ENCODE assay signal across 8 cellular contexts in the genomic region with DNA sequence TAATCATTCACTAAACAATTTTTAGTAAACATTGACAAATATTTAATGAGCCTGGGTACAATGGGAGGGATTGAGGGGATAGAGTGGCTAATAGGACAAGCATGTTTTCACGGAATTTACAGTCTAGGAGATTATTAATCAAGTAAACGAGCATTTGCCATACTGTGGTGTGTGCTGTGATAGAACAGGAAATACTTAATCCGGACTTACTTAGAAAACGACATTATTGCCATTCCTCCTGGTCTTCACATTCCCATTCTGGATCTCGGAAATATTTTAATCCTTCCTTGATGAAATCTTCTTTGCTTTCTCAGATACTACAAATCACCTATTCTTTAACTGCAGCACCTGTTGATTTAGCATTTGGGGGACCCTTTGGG. TPM values are rescaled to one million over a fixed set of nuclear protein-coding genes. Genes with fewer than 3 reads are reported as not detected.
DNase-seq lines count a peak whose midpoint lies in the region; ATAC-seq and TF ChIP-seq lines count a peak whose summit lies in the region.

No MANE protein-coding gene starts in this region.

- CTCF ChIA-PET in activated CD8-positive, alpha-beta T cell treated with anti-CD3 and anti-CD28 coated beads for 36 hours (lab: Charles Lee), result interaction anchor here (0.9 to 3.2 kb wide), 11 partner anchors 9 to 198 kb away, joined by 3 to 17 read pairs (median 6); partner anchors contain the start of genes BCS1L and ZNF142

- peak overlapping the region; percentile 77 for H3K27ac Mint-ChIP-seq in activated CD8-positive, alpha-beta T cell treated with anti-CD3 and anti-CD28 coated beads for 36 hours

- no peaks in the 10 kb centered on the region for H3K27me3 ChIP-seq in subcutaneous abdominal adipose tissue (ENCODE audit: control insufficient read depth in 5 of 5, insufficient read depth in 4 of 5, low read length in 5 of 5)

- H3K4me3 ChIP-seq in iPS-18c (ENCODE audit: insufficient read depth, low read depth, low read length) (peak overlapping the region; percentile 93), subcutaneous abdominal adipose tissue (ENCODE audit: low read depth in 1 of 5, low read length in 5 of 5) (peak overlapping the region; percentile 80 to 90 (median 84))

- intact Hi-C loops in activated CD8-positive, alpha-beta T cell treated with anti-CD3 and anti-CD28 coated beads for 36 hours (cut with micrococcal nuclease), result loop anchor here (1.0 kb wide), 1 partner anchor 136 kb away; no protein-coding TSS in a partner anchor

- H3K9me3 ChIP-seq in iPS-18c (ENCODE audit: control insufficient read depth, insufficient read depth, low read length) (no peaks in the 10 kb centered on the region), subcutaneous abdominal adipose tissue (ENCODE audit: control insufficient read depth in 5 of 5, low read length in 5 of 5) (no peaks in the 10 kb centered on the region)

- peaks cover 14% of the 10 kb centered on the region for H3K4me1 Mint-ChIP-seq in activated T-cell treated with anti-CD3 and anti-CD28 coated beads, Interleukin-2, amount 50 U/mL, for 4 hours (ENCODE audit: low read depth)
- peaks cover 17% of the 10 kb centered on the region for H3K4me1 Mint-ChIP-seq in activated CD8-positive, alpha-beta T cell treated with anti-CD3 and anti-CD28 coated beads for 36 hours (ENCODE audit: low read depth)

- ATAC-seq in activated T-cell treated with anti-CD3 and anti-CD28 coated beads, Interleukin-2, amount 50 U/mL, for 4 hours, result no peak
- no peak for ATAC-seq in activated CD8-positive, alpha-beta T cell treated with anti-CD3 and anti-CD28 coated beads for 36 hours
- no peak for ATAC-seq in GM19023 (IDR thresholded peaks at IDR 0.05; ENCODE audit: unreplicated experiment)

- POLR2A ChIA-PET in activated CD8-positive, alpha-beta T cell treated with anti-CD3 and anti-CD28 coated beads for 36 hours (lab: Charles Lee), result interaction anchor here (0.5 to 1.2 kb wide), 5 partner anchors 11 to 677 kb away, joined by 3 to 4 read pairs (median 3); partner anchors contain the start of genes RNF25 and STK36

- H3K4me1 ChIP-seq in subcutaneous abdominal adipose tissue (ENCODE audit: control insufficient read depth in 5 of 5, insufficient read depth in 5 of 5, low read length in 5 of 5), result peaks cover 0 to 18% (median 15%) of the 10 kb centered on the region in 5 donors

- no peaks in the 10 kb centered on the region for H3K9me3 Mint-ChIP-seq in activated T-cell treated with anti-CD3 and anti-CD28 coated beads, Interleukin-2, amount 50 U/mL, for 4 hours
- no peaks in the 10 kb centered on the region for H3K9me3 Mint-ChIP-seq in activated CD8-positive, alpha-beta T cell treated with anti-CD3 and anti-CD28 coated beads for 36 hours

- peaks cover 11% of the 10 kb centered on the region for H3K36me3 Mint-ChIP-seq in activated T-cell treated with anti-CD3 and anti-CD28 coated beads, Interleukin-2, amount 50 U/mL, for 4 hours (ENCODE audit: insufficient read depth)
- peaks cover 8% of the 10 kb centered on the region for H3K36me3 Mint-ChIP-seq in activated CD8-positive, alpha-beta T cell treated with anti-CD3 and anti-CD28 coated beads for 36 hours (ENCODE audit: low read depth)

- H3K4me3 Mint-ChIP-seq in activated T-cell treated with anti-CD3 and anti-CD28 coated beads, Interleukin-2, amount 50 U/mL, for 4 hours, result peak overlapping the region; percentile 94
- H3K4me3 Mint-ChIP-seq in activated CD8-positive, alpha-beta T cell treated with anti-CD3 and anti-CD28 coated beads for 36 hours, result peak overlapping the region; percentile 86

- H3K36me3 ChIP-seq in subcutaneous abdominal adipose tissue (ENCODE audit: control insufficient read depth in 5 of 5, insufficient read depth in 5 of 5, low read length in 5 of 5), result peaks cover 0 to 5% (median 4%) of the 10 kb centered on the region in 5 donors

- DNase-seq in activated T-cell treated with anti-CD3 and anti-CD28 coated beads, Interleukin-2, amount 50 U/mL, for 4 hours, result no peak
- no peak for DNase-seq in activated T-cell treated with anti-CD3 and anti-CD28 coated beads, Interleukin-2, amount 50 U/mL, for 1 hour
- DNase-seq in activated CD8-positive, alpha-beta T cell treated with anti-CD3 and anti-CD28 coated beads for 36 hours, result no peak
- no peak for DNase-seq in NCI-H1092 (lab: John Stamatoyannopoulos, UW)
- no peak for DNase-seq in hypothalamus (lab: John Stamatoyannopoulos, UW)

- no peak for TF ChIP-seq CTCF in activated CD8-positive, alpha-beta T cell treated with anti-CD3 and anti-CD28 coated beads for 36 hours (IDR thresholded peaks at IDR 0.05)

- peak overlapping the region; percentile 66 to 92 (median 89) for H3K9ac ChIP-seq in subcutaneous abdominal adipose tissue (ENCODE audit: low read length in 5 of 5)

- peaks cover 6% of the 10 kb centered on the region for H3K27me3 Mint-ChIP-seq in activated T-cell treated with anti-CD3 and anti-CD28 coated beads, Interleukin-2, amount 50 U/mL, for 4 hours (ENCODE audit: low read depth)
- peaks cover 1% of the 10 kb centered on the region for H3K27me3 Mint-ChIP-seq in activated CD8-positive, alpha-beta T cell treated with anti-CD3 and anti-CD28 coated beads for 36 hours

- H3K27ac ChIP-seq in subcutaneous abdominal adipose tissue (ENCODE audit: low read depth, low read length), result peak overlapping the region; percentile 91

RNA-seq across cellular contexts. Expression of gene TTLL4, which starts 0.9 kb away (rescaled TPM):
- 10 to 100 TPM; 44.2 to 53.0 (median 52.5) TPM for total RNA-seq in activated T-cell treated with anti-CD3 and anti-CD28 coated beads, Interleukin-2, amount 50 U/mL, for 4 hours
- 10 to 100 TPM; 32.2 to 36.6 TPM for total RNA-seq in activated CD8-positive, alpha-beta T cell treated with anti-CD3 and anti-CD28 coated beads for 36 hours

RNA-seq across cellular contexts. Expression of gene STK36, which starts 39.7 kb away (rescaled TPM):
- 10 to 100 TPM; 15.7 to 18.3 (median 15.7) TPM for total RNA-seq in activated T-cell treated with anti-CD3 and anti-CD28 coated beads, Interleukin-2, amount 50 U/mL, for 4 hours
- 10 to 100 TPM; 11.6 to 14.9 TPM for total RNA-seq in activated CD8-positive, alpha-beta T cell treated with anti-CD3 and anti-CD28 coated beads for 36 hours

RNA-seq across cellular contexts. Expression of gene RNF25, which starts 39.7 kb away (rescaled TPM):
- total RNA-seq in activated T-cell treated with anti-CD3 and anti-CD28 coated beads, Interleukin-2, amount 50 U/mL, for 4 hours, result 10 to 100 TPM; 25.6 to 34.6 (median 32.7) TPM
- 10 to 100 TPM; 14.7 to 17.0 TPM for total RNA-seq in activated CD8-positive, alpha-beta T cell treated with anti-CD3 and anti-CD28 coated beads for 36 hours

RNA-seq across cellular contexts. Expression of gene BCS1L, which starts 52.1 kb away (rescaled TPM):
- 100 to 1,000 TPM in 1 of 3 donors, 10 to 100 TPM in 2; 94.1 to 106 (median 97.4) TPM for total RNA-seq in activated T-cell treated with anti-CD3 and anti-CD28 coated beads, Interleukin-2, amount 50 U/mL, for 4 hours
- 10 to 100 TPM; 69.6 to 76.3 TPM for total RNA-seq in activated CD8-positive, alpha-beta T cell treated with anti-CD3 and anti-CD28 coated beads for 36 hours

RNA-seq across cellular contexts. Expression of gene ZNF142, which starts 52.1 kb away (rescaled TPM):
- 10 to 100 TPM; 68.5 to 75.5 (median 70.5) TPM for total RNA-seq in activated T-cell treated with anti-CD3 and anti-CD28 coated beads, Interleukin-2, amount 50 U/mL, for 4 hours
- 10 to 100 TPM; 30.4 to 33.7 TPM for total RNA-seq in activated CD8-positive, alpha-beta T cell treated with anti-CD3 and anti-CD28 coated beads for 36 hours
